In genomic region chr15:48062476-48062875, GRCh38 we compare ENCODE assay signal across 1 cellular context.
A peak's percentile ranks its signal among the peaks of the same experiment; 100 is the strongest.
TF ChIP-seq lines count a peak whose summit lies in the region.

No MANE protein-coding gene starts in this region.

TF ChIP-seq in HepG2, 621 proteins besides CTCF, POLR2A, EP300 and RAD21:
- TF ChIP-seq PAX8 (CRISPR knock-in tag; IDR thresholded peaks at IDR 0.05; ENCODE audit: borderline replicate concordance): no peak
- TF ChIP-seq GABPA (IDR thresholded peaks at IDR 0.05; ENCODE audit: low read depth, low read length): no peak
- TF ChIP-seq GABPA (CRISPR knock-in tag; IDR thresholded peaks at IDR 0.05; ENCODE audit: low read depth): peak; percentile 39; the same call in 1 of the 2 replicates
- no peak for TF ChIP-seq U2AF2 (IDR thresholded peaks at IDR 0.05; ENCODE audit: low read depth, low read length)
- peak; percentile 73 for TF ChIP-seq FOSL2 (CRISPR knock-in tag; IDR thresholded peaks at IDR 0.05)
- TF ChIP-seq HNF1A (IDR thresholded peaks at IDR 0.05; ENCODE audit: low read depth): no peak
- no peak for TF ChIP-seq HNF1A (CRISPR knock-in tag; IDR thresholded peaks at IDR 0.05; ENCODE audit: borderline replicate concordance)
- TF ChIP-seq GABPB1 (CRISPR knock-in tag; IDR thresholded peaks at IDR 0.05): peak; percentile 41; the same call in 1 of the 2 replicates
- no peak for TF ChIP-seq XBP1 (CRISPR knock-in tag; IDR thresholded peaks at IDR 0.05)
- TF ChIP-seq HOXA9 (CRISPR knock-in tag; IDR thresholded peaks at IDR 0.05; ENCODE audit: borderline replicate concordance): no peak
- no peak for TF ChIP-seq ARNT2 (CRISPR knock-in tag; IDR thresholded peaks at IDR 0.05; ENCODE audit: low read depth)
- no peak for TF ChIP-seq TRIM22 (IDR thresholded peaks at IDR 0.05)
- no peak for TF ChIP-seq HMGXB4 (CRISPR knock-in tag; IDR thresholded peaks at IDR 0.05; ENCODE audit: borderline replicate concordance in 1 of 2, low read depth in 1 of 2)
- no peak for TF ChIP-seq HES4 (CRISPR knock-in tag; IDR thresholded peaks at IDR 0.05; ENCODE audit: borderline replicate concordance)
- TF ChIP-seq KDM1A (CRISPR knock-in tag; IDR thresholded peaks at IDR 0.05): no peak
- TF ChIP-seq ZNF768 (CRISPR knock-in tag; IDR thresholded peaks at IDR 0.05): no peak
